In genomic region chr2:37324786-37325624, GRCh38 we compare ENCODE assay signal across 8 cellular contexts. TPM values are rescaled to one million over a fixed set of nuclear protein-coding genes. Genes with fewer than 3 reads are reported as not detected.
DNase-seq lines count a peak whose midpoint lies in the region; ATAC-seq and TF ChIP-seq lines count a peak whose summit lies in the region.

TSS of gene PRKD3 (minus strand) at chr2:37324833. CDS start at chr2:37316524, 8,309 bp downstream.

- H3K4me3 ChIP-seq in CD8-positive, alpha-beta T cell (ENCODE audit: low read depth, low read length) = peak within 1 kb of the TSS; percentile 84
- peak within 1 kb of the TSS; percentile 83 to 92 for H3K4me3 ChIP-seq in foreskin fibroblast (ENCODE audit: low read depth in 1 of 2, low read length in 2 of 2)
- H3K4me3 ChIP-seq in neural progenitor cell = peak within 1 kb of the TSS; percentile 98
- peak within 1 kb of the TSS; percentile 48 to 83 (median 76) for H3K4me3 ChIP-seq in thyroid gland (replicated peaks in 1 of 3)

- no peaks in the 10 kb centered on the region for H3K27me3 ChIP-seq in CD8-positive, alpha-beta T cell (ENCODE audit: insufficient read depth, low read length)
- H3K27me3 ChIP-seq in neural progenitor cell = peaks cover 33% of the 10 kb centered on the region
- H3K27me3 ChIP-seq in thyroid gland = no peaks in the 10 kb centered on the region

- peaks cover 7% of the 10 kb centered on the region for H3K36me3 Mint-ChIP-seq in CD8-positive, alpha-beta T cell
- peaks cover 3% of the 10 kb centered on the region for H3K36me3 Mint-ChIP-seq in neural progenitor cell

- H3K79me2 ChIP-seq in neural progenitor cell (ENCODE audit: low read depth) = peaks cover 42% of the 10 kb centered on the region

- intact Hi-C loops in CD8-positive, alpha-beta T cell (cut with DNase I, micrococcal nuclease) = loop anchor here (1.0 to 10.0 kb wide), 8 partner anchors 20 to 1050 kb away; partner anchors contain the start of genes GPATCH11 (in 2 of the 2), HEATR5B (in 2 of the 2), ATL2 (in 1 of the 2) and EIF2AK2 (in 1 of the 2)
- intact Hi-C loops in thyroid gland (cut with DNase I) = no loop called here

- DNase-seq in CD8-positive, alpha-beta T cell = peak in 6 of 7 experiments; percentile 13 to 84 (median 56)
- DNase-seq in RPMI7951 (ENCODE audit: low read depth) (peak; percentile 61), activated gamma-delta T cell treated with Interleukin-2 at 50 U/mL for 16 hours (peak; percentile 36), foreskin fibroblast (peak; percentile 63 to 87), neural progenitor cell (ENCODE audit: low spot score) (no peak), thyroid gland (peak in 1 of 2 donors; percentile 48)

- no peak for TF ChIP-seq CTCF in CD8-positive, alpha-beta T cell (IDR thresholded peaks at IDR 0.05)
- no peak for TF ChIP-seq CTCF in foreskin fibroblast (IDR thresholded peaks at IDR 0.05; ENCODE audit: low read depth, low read length)
- TF ChIP-seq CTCF in neural progenitor cell (IDR thresholded peaks at IDR 0.05) = no peak
- no peak for TF ChIP-seq CTCF in thyroid gland (IDR thresholded peaks at IDR 0.05)

- peaks cover 35% of the 10 kb centered on the region for H3K4me1 Mint-ChIP-seq in CD8-positive, alpha-beta T cell (ENCODE audit: low read depth)
- peaks cover 23% of the 10 kb centered on the region for H3K4me1 Mint-ChIP-seq in neural progenitor cell

- no peaks in the 10 kb centered on the region for H3K9me3 Mint-ChIP-seq in CD8-positive, alpha-beta T cell
- H3K9me3 Mint-ChIP-seq in neural progenitor cell = peaks cover 3% of the 10 kb centered on the region

- H3K36me3 ChIP-seq in CD8-positive, alpha-beta T cell (ENCODE audit: insufficient read depth, low read length) = no peaks in the 10 kb centered on the region
- no peaks in the 10 kb centered on the region for H3K36me3 ChIP-seq in neural progenitor cell
- H3K36me3 ChIP-seq in thyroid gland = no peaks in the 10 kb centered on the region

- ATAC-seq in CD8-positive, alpha-beta T cell = peak; percentile 75
- ATAC-seq in GM19397 (IDR thresholded peaks at IDR 0.05; ENCODE audit: unreplicated experiment) (peak; percentile 82), HG03469 (IDR thresholded peaks at IDR 0.05; ENCODE audit: unreplicated experiment) (peak; percentile 38)

- 5 to 27% methylated on average over 4 to 33 of the region's 79 CpGs for WGBS in thyroid gland, 2 donors

- H3K9ac ChIP-seq in neural progenitor cell = peak within 1 kb of the TSS; percentile 87

- peak within 1 kb of the TSS; percentile 94 for H3K4me2 ChIP-seq in neural progenitor cell

- peak in 1 of 2 donors; percentile 52 for TF ChIP-seq POLR2A in thyroid gland (IDR thresholded peaks at IDR 0.05)

- CTCF ChIA-PET in CD8-positive, alpha-beta T cell (lab: Charles Lee) = no interaction called here

- peak within 1 kb of the TSS; percentile 99 for H2AFZ ChIP-seq in neural progenitor cell (replicated peaks)

- H3K27me3 Mint-ChIP-seq in CD8-positive, alpha-beta T cell (ENCODE audit: low read depth) = peaks cover 3% of the 10 kb centered on the region
- H3K27me3 Mint-ChIP-seq in neural progenitor cell (ENCODE audit: insufficient read depth, low read depth) = peaks cover 8% of the 10 kb centered on the region

- H3K27ac ChIP-seq in CD8-positive, alpha-beta T cell (ENCODE audit: low read depth, low read length) = peak within 1 kb of the TSS; percentile 71
- H3K27ac ChIP-seq in neural progenitor cell (peak within 1 kb of the TSS; percentile 89), thyroid gland (peak within 1 kb of the TSS; percentile 82 to 87 (median 85))

- H3F3A ChIP-seq in neural progenitor cell (ENCODE audit: low read depth) = peaks cover 32% of the 10 kb centered on the region

- peak within 1 kb of the TSS; percentile 97 for H3K27ac Mint-ChIP-seq in CD8-positive, alpha-beta T cell
- H3K27ac Mint-ChIP-seq in neural progenitor cell = peak within 1 kb of the TSS; percentile 99

- H3K4me3 Mint-ChIP-seq in CD8-positive, alpha-beta T cell = peak within 1 kb of the TSS; percentile 98
- H3K4me3 Mint-ChIP-seq in neural progenitor cell = peak within 1 kb of the TSS; percentile 99

- H3K4me1 ChIP-seq in CD8-positive, alpha-beta T cell (ENCODE audit: insufficient read depth, low read length) = peaks cover 25% of the 10 kb centered on the region
- peaks cover 17% of the 10 kb centered on the region for H3K4me1 ChIP-seq in neural progenitor cell
- peaks cover 0 to 20% of the 10 kb centered on the region in 2 donors for H3K4me1 ChIP-seq in thyroid gland

- no peaks in the 10 kb centered on the region for H3K9me3 ChIP-seq in CD8-positive, alpha-beta T cell (ENCODE audit: low read length)
- no peaks in the 10 kb centered on the region for H3K9me3 ChIP-seq in neural progenitor cell (ENCODE audit: low read depth)
- H3K9me3 ChIP-seq in thyroid gland = no peaks in the 10 kb centered on the region

- POLR2A ChIA-PET in CD8-positive, alpha-beta T cell (lab: Charles Lee) = interaction anchor here (1.2 to 1.7 kb wide), 2 partner anchors 18 to 94 kb away, joined by 3 to 5 read pairs; partner anchors contain the start of genes CEBPZ and NDUFAF7

- H4K20me1 ChIP-seq in neural progenitor cell (ENCODE audit: low read depth) = peaks cover 33% of the 10 kb centered on the region

RNA-seq across cellular contexts. Expression of gene PRKD3, which starts in this region (rescaled TPM):
- total RNA-seq in CD8-positive, alpha-beta T cell = 10 to 100 TPM; 37.2 to 43.8 TPM
- total RNA-seq in RPMI7951 (2014; rRNA removed; shearing (Covaris generic)) = 94.0 and 96.4 TPM in 2 replicates
- total RNA-seq in neural progenitor cell (ENCODE audit: low replicate concordance) (59.1 and 95.9 TPM in 2 replicates), thyroid gland (10 to 100 TPM; 31.3 to 45.2 (median 42.2) TPM)
